In the genomic region with DNA sequence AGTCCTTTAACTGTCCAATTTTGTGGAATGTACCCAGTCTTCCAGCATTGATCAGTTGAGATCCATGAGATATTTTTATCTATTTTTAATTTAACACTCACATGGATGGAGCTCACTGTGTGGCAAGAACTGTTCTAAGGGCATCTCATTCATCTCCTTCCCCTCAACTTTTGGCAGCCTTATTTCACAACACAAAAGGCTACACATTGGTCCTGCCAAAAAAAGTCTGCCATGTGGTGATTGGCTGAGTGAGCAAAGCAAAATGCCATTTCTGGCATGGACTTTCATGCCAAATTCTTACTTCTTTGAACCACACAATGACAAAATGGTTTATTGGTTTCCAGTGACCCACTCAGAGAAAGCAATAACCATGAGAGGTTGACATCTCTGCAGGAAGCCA, we compare ENCODE assay signal across 23 cellular contexts.
"Had no signal": no experiment of that assay in that cellular context is flagged by ENCODE, and none has a peak within 500 bp of the region (broad histone marks: within the 10 kb centered on the region; RNA-seq: fewer than 3 reads in every experiment).

No MANE protein-coding gene starts in this region.

- H3K9ac ChIP-seq: SK-N-SH had no signal

- H3K27ac ChIP-seq: body of pancreas, Peyer's patch, RWPE1, SJCRH30 had no signal

- H3K27me3 ChIP-seq: body of pancreas, MG63, Peyer's patch, SJCRH30 had no signal

- H3K36me3 ChIP-seq: MG63, Peyer's patch had no signal

- FAIRE-seq: bronchial epithelial cell had no signal

- H3K4me3 ChIP-seq: body of pancreas, MG63, Peyer's patch, SJCRH30 had no signal

- H3K4me1 ChIP-seq: body of pancreas, SJCRH30 had no signal

- H3K4me2 ChIP-seq: SK-N-SH had no signal

- DNase-seq: activated CD4-positive, alpha-beta T cell treated with anti-CD3 and anti-CD28 coated beads, Interleukin-2, amount 10 ng/mL, durations not matched to agents 24 days and 14 days; activated CD4-positive, alpha-beta T cell treated with anti-CD3 and anti-CD28 coated beads, Interleukin-2, amount 50 U/mL, for 48 hours; activated CD4-positive, CD25-positive, alpha-beta regulatory T cell treated with anti-CD3 and anti-CD28 coated beads, Interleukin-2, amount 50 U/mL, for 72 hours; activated CD8-positive, alpha-beta memory T cell treated with anti-CD3 and anti-CD28 coated beads, Interleukin-2, amount 10 ng/mL, durations not matched to agents 7 days and 5 days; activated effector memory CD4-positive, alpha-beta T cell treated with Interleukin-2 at 50 U/mL for 16 hours; activated naive CD4-positive, alpha-beta T cell; activated T-cell treated with anti-CD3 and anti-CD28 coated beads, Interleukin-2, amount 50 U/mL, for 24 hours; aorta; body of pancreas; central memory CD4-positive, alpha-beta T cell; MG63; NCI-H1048; NCI-H1930; NCI-H2171; NCI-H510A; NCI-H526 treated with DMSO at 0.1 percent for 48 hours; Peyer's patch; Right ventricle myocardium superior; SJCRH30 had no signal

- ATAC-seq: activated CD8-positive, alpha-beta memory T cell treated with anti-CD3 and anti-CD28 coated beads, Interleukin-2, amount 10 ng/mL, durations not matched to agents 7 days and 5 days; body of pancreas; WTC11 had no signal

- H3K9me3 ChIP-seq: body of pancreas, MG63, Peyer's patch, SJCRH30, SK-N-SH had no signal
